8 cellular contexts compared by ENCODE assay signal in genomic region chr6:25136879-25137278, GRCh38.
DNase-seq lines count a peak whose midpoint lies in the region; ATAC-seq lines count a peak whose summit lies in the region.

No MANE protein-coding gene starts in this region.

- peak overlapping the region; percentile 72 for H3K4me3 Mint-ChIP-seq in stimulated activated effector memory CD8-positive, alpha-beta T cell treated with anti-CD3 and anti-CD28 coated beads, Interleukin-12 subunit alpha, Interleukin-12 subunit beta, amount 100 ng/mL, for 72 hours

- H3K9me3 Mint-ChIP-seq in stimulated activated effector memory CD8-positive, alpha-beta T cell treated with anti-CD3 and anti-CD28 coated beads, Interleukin-12 subunit alpha, Interleukin-12 subunit beta, amount 100 ng/mL, for 72 hours: peaks cover 3% of the 10 kb centered on the region

- peak; percentile 60 to 61 for ATAC-seq in left cardiac atrium
- no peak for ATAC-seq in stimulated activated effector memory CD8-positive, alpha-beta T cell treated with anti-CD3 and anti-CD28 coated beads, Interleukin-12 subunit alpha, Interleukin-12 subunit beta, amount 100 ng/mL, for 72 hours
- no peak for ATAC-seq in HG03139 (IDR thresholded peaks at IDR 0.05; ENCODE audit: unreplicated experiment)

- intact Hi-C loops in left cardiac atrium (cut with DNase I): no loop called here

- peaks cover 10% of the 10 kb centered on the region for H3K4me1 Mint-ChIP-seq in stimulated activated effector memory CD8-positive, alpha-beta T cell treated with anti-CD3 and anti-CD28 coated beads, Interleukin-12 subunit alpha, Interleukin-12 subunit beta, amount 100 ng/mL, for 72 hours

- H3K36me3 Mint-ChIP-seq in stimulated activated effector memory CD8-positive, alpha-beta T cell treated with anti-CD3 and anti-CD28 coated beads, Interleukin-12 subunit alpha, Interleukin-12 subunit beta, amount 100 ng/mL, for 72 hours: no peaks in the 10 kb centered on the region

- peaks cover 42% of the 10 kb centered on the region for H3K9me3 ChIP-seq in KOPT-K1 (ENCODE audit: insufficient read depth, low read length, poor library complexity, severe bottlenecking)

- peaks cover 58% of the 10 kb centered on the region for H3K36me3 ChIP-seq in KOPT-K1 (ENCODE audit: insufficient read depth, low read length)

- H3K27ac ChIP-seq in KOPT-K1 (ENCODE audit: low read depth, low read length, poor library complexity, severe bottlenecking): peak overlapping the region; percentile 99

- peak; percentile 41 to 43 for DNase-seq in activated T-cell treated with anti-CD3 and anti-CD28 coated beads, Interleukin-2, amount 50 U/mL, for 48 hours
- DNase-seq in left cardiac atrium: peak; percentile 31
- DNase-seq in stimulated activated effector memory CD8-positive, alpha-beta T cell treated with anti-CD3 and anti-CD28 coated beads, Interleukin-12 subunit alpha, Interleukin-12 subunit beta, amount 100 ng/mL, for 72 hours (ENCODE audit: low spot score in 2 of 2): no peak
- DNase-seq in DMS153 (lab: John Stamatoyannopoulos, UW): no peak
- no peak for DNase-seq in putamen (ENCODE audit: low spot score)
- DNase-seq in NOMO-1 treated with dmso at 0.1 percent for 144 hours (lab: John Stamatoyannopoulos, UW; ENCODE audit: unreplicated experiment): no peak

- peak overlapping the region; percentile 93 for H3K27ac Mint-ChIP-seq in stimulated activated effector memory CD8-positive, alpha-beta T cell treated with anti-CD3 and anti-CD28 coated beads, Interleukin-12 subunit alpha, Interleukin-12 subunit beta, amount 100 ng/mL, for 72 hours

Comparison
In these comparisons a context has a peak if more than half of its experiments do, and no peak if none do; other contexts are left out.
1. DNase-seq: peak in activated T-cell treated with anti-CD3 and anti-CD28 coated beads, Interleukin-2, amount 50 U/mL, for 48 hours (2 of 2) and left cardiac atrium (single experiment); none in stimulated activated effector memory CD8-positive, alpha-beta T cell treated with anti-CD3 and anti-CD28 coated beads, Interleukin-12 subunit alpha, Interleukin-12 subunit beta, amount 100 ng/mL, for 72 hours (0 of 2), DMS153 (single experiment), putamen (single experiment) and NOMO-1 treated with dmso at 0.1 percent for 144 hours (single experiment).
2. ATAC-seq: peak in left cardiac atrium (2 of 2); none in stimulated activated effector memory CD8-positive, alpha-beta T cell treated with anti-CD3 and anti-CD28 coated beads, Interleukin-12 subunit alpha, Interleukin-12 subunit beta, amount 100 ng/mL, for 72 hours (single experiment) and HG03139 (single experiment).